Comparison of ENCODE assay signal across 22 cellular contexts in the genomic region with DNA sequence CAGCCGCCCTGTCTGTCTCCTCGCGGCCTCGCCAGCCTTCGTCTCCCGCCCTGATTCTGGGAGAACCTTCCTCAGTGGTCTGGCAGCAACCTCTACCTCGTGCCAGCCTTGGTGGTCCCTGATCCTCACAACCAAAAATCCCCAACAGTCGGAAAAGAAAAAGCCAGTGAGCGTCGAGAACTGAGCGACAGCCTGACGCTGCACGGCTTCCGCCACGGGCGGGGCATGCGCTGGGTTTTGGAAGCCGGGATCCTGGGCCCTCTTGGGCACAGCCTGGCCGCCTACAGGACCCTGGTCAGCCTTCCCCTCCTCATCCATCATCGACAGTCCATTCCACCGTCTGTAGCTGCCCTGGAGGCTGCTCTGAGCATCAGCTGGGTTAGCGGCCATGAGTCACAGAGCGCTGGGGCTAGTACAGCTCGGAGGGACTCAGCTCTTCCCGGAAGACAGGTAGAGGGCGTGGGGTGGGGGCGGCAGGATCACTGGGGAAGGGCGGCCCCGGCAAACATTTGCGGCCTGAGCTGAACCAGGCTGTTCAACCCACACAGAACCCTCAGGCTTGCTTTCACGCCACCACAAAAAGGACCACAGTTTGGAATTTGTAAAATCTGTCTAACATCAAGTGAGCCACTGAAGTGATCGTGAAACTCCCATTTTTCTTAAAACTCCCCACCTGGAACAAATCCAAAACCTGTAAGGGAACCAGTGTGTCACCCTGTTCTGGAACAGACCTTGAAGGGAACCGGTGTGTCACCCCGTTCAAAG. TPM values are rescaled to one million over a fixed set of nuclear protein-coding genes. Genes with fewer than 3 reads are reported as not detected.
DNase-seq lines count a peak whose midpoint lies in the region; TF ChIP-seq lines count a peak whose summit lies in the region.
"Had no signal": no experiment of that assay in that cellular context is flagged by ENCODE, and none has a peak within 500 bp of the region (broad histone marks: within the 10 kb centered on the region; RNA-seq: fewer than 3 reads in every experiment).

No MANE protein-coding gene starts in this region.

- no peak overlapping the region for H2AFZ ChIP-seq in osteoblast (ENCODE audit: low read length)

- peaks cover 2 to 11% (median 4%) of the 10 kb centered on the region in 3 donors for H3K27me3 Mint-ChIP-seq in CD14-positive monocyte (ENCODE audit: low read depth in 3 of 3)
- H3K27me3 Mint-ChIP-seq: activated CD8-positive, alpha-beta memory T cell treated with anti-CD3 and anti-CD28 coated beads, Interleukin-2, amount 10 ng/mL, durations not matched to agents 7 days and 5 days; CD8-positive, alpha-beta memory T cell; type B pancreatic cell had no signal

- H3K4me1 ChIP-seq in osteoblast (ENCODE audit: insufficient read depth, low read length) = no peaks in the 10 kb centered on the region

- H3K36me3 ChIP-seq in osteoblast (ENCODE audit: insufficient read depth, low read length) = no peaks in the 10 kb centered on the region
- H3K36me3 ChIP-seq: MG63, neutrophil had no signal

- H3K27ac Mint-ChIP-seq in CD14-positive monocyte = peak overlapping the region in 2 of 7 donors; percentile 37 to 60
- H3K27ac Mint-ChIP-seq: activated CD8-positive, alpha-beta memory T cell treated with anti-CD3 and anti-CD28 coated beads, Interleukin-2, amount 10 ng/mL, durations not matched to agents 7 days and 5 days; stimulated activated naive CD8-positive, alpha-beta T cell treated with anti-CD3 and anti-CD28 coated beads, Interleukin-15, amount 100 ng/mL, for 72 hours; type B pancreatic cell had no signal

- peak; percentile 14 for DNase-seq in CD14-positive monocyte (ENCODE audit: low spot score)
- peak; percentile 10 for DNase-seq in RPMI7951 (ENCODE audit: low read depth)
- DNase-seq in iPS-NIHi7 (ENCODE audit: extremely low spot score) = peak; percentile 42
- peak; percentile 63 for DNase-seq in osteoblast (ENCODE audit: insufficient read length, low spot score, missing footprints)
- no peak for DNase-seq in NCI-H510A (lab: John Stamatoyannopoulos, UW)
- no peak for DNase-seq in RPMI8226
- no peak for DNase-seq in mucosa of gallbladder (ENCODE audit: low spot score)
- DNase-seq in cortex of kidney (lab: John Stamatoyannopoulos, UW) = no peak
- DNase-seq: activated CD8-positive, alpha-beta memory T cell treated with anti-CD3 and anti-CD28 coated beads, Interleukin-2, amount 10 ng/mL, durations not matched to agents 7 days and 5 days; activated effector memory CD4-positive, alpha-beta T cell treated with Interleukin-2 at 50 U/mL for 16 hours; central memory CD4-positive, alpha-beta T cell; DMS79; effector CD8-positive, alpha-beta T cell; MG63; NCI-H187 treated with DMSO at 0.1 percent for 48 hours; NCI-H510A treated with DMSO at 0.1 percent for 48 hours; stimulated activated CD4-positive, alpha-beta T cell treated with anti-CD3 and anti-CD28 coated beads, Interleukin-1b, Interleukin-23, amount 100 ng/mL, for 48 hours; stimulated activated naive CD8-positive, alpha-beta T cell treated with anti-CD3 and anti-CD28 coated beads, Interleukin-15, amount 100 ng/mL, for 72 hours had no signal

- no peaks in the 10 kb centered on the region for H3K36me3 Mint-ChIP-seq in CD14-positive monocyte
- H3K36me3 Mint-ChIP-seq: activated CD8-positive, alpha-beta memory T cell treated with anti-CD3 and anti-CD28 coated beads, Interleukin-2, amount 10 ng/mL, durations not matched to agents 7 days and 5 days; CD8-positive, alpha-beta memory T cell; type B pancreatic cell had no signal

- peaks cover 23% of the 10 kb centered on the region for H3K4me1 Mint-ChIP-seq in CD14-positive monocyte
- H3K4me1 Mint-ChIP-seq: CD8-positive, alpha-beta memory T cell; stimulated activated naive CD8-positive, alpha-beta T cell treated with anti-CD3 and anti-CD28 coated beads, Interleukin-15, amount 100 ng/mL, for 72 hours had no signal

- no peak for TF ChIP-seq CTCF in CD14-positive monocyte (IDR thresholded peaks at IDR 0.05)
- no peak for TF ChIP-seq CTCF in osteoblast (IDR thresholded peaks at IDR 0.05; ENCODE audit: extremely low read depth, low read depth, low read length)

- H4K20me1 ChIP-seq in osteoblast (ENCODE audit: insufficient read depth, low read length) = no peaks in the 10 kb centered on the region

- H3K9me3 ChIP-seq in osteoblast (ENCODE audit: low read depth, low read length) = no peaks in the 10 kb centered on the region
- H3K9me3 ChIP-seq: MG63, neutrophil had no signal

- no peak overlapping the region for H3K4me3 Mint-ChIP-seq in CD14-positive monocyte
- H3K4me3 Mint-ChIP-seq: activated CD8-positive, alpha-beta memory T cell treated with anti-CD3 and anti-CD28 coated beads, Interleukin-2, amount 10 ng/mL, durations not matched to agents 7 days and 5 days; CD8-positive, alpha-beta memory T cell; stimulated activated naive CD8-positive, alpha-beta T cell treated with anti-CD3 and anti-CD28 coated beads, Interleukin-15, amount 100 ng/mL, for 72 hours; type B pancreatic cell had no signal

- H3K4me2 ChIP-seq in osteoblast (ENCODE audit: insufficient read depth, low read length) = no peak overlapping the region

- no peaks in the 10 kb centered on the region for H3K79me2 ChIP-seq in osteoblast (ENCODE audit: insufficient read depth, low read length)

- H3K27me3 ChIP-seq in osteoblast (ENCODE audit: insufficient read depth, low read length) = no peaks in the 10 kb centered on the region
- H3K27me3 ChIP-seq: MG63 had no signal

- H3K9me3 Mint-ChIP-seq in CD14-positive monocyte = peaks cover 12 to 34% (median 23%) of the 10 kb centered on the region in 7 donors
- H3K9me3 Mint-ChIP-seq: CD8-positive, alpha-beta memory T cell; stimulated activated naive CD8-positive, alpha-beta T cell treated with anti-CD3 and anti-CD28 coated beads, Interleukin-15, amount 100 ng/mL, for 72 hours; type B pancreatic cell had no signal

- H3K4me3 ChIP-seq in osteoblast (ENCODE audit: insufficient read depth, low read length) = no peak overlapping the region
- H3K4me3 ChIP-seq: MG63 had no signal

- intact Hi-C loops in CD14-positive monocyte (cut with micrococcal nuclease) = no loop called here

- no peak overlapping the region for H3K27ac ChIP-seq in osteoblast (ENCODE audit: low read depth, low read length)
- H3K27ac ChIP-seq: neutrophil had no signal

RNA-seq across cellular contexts. Expression of a gene that starts 55.4 kb away (rescaled TPM):
- under 1 TPM in 1 of 2 donors, not detected in 1; 0.02 TPM for polyA plus RNA-seq in CD14-positive monocyte
- not detected in 2 replicates for total RNA-seq in RPMI7951 (2014; rRNA removed; shearing (Covaris generic))
- total RNA-seq in osteoblast = not detected in 2 replicates
- 4.5 TPM for total RNA-seq in mucosa of gallbladder
- polyA plus RNA-seq: AG04450; CD8-positive, alpha-beta memory T cell had no signal

Comparison
In these comparisons a context has a peak if more than half of its experiments do, and no peak if none do; other contexts are left out.
1. DNase-seq: peak in CD14-positive monocyte (single experiment), RPMI7951 (single experiment), iPS-NIHi7 (single experiment) and osteoblast (single experiment); none in NCI-H510A (single experiment), RPMI8226 (single experiment), mucosa of gallbladder (single experiment) and cortex of kidney (single experiment).